ENCODE assay signal across 2 cellular contexts in the genomic region with DNA sequence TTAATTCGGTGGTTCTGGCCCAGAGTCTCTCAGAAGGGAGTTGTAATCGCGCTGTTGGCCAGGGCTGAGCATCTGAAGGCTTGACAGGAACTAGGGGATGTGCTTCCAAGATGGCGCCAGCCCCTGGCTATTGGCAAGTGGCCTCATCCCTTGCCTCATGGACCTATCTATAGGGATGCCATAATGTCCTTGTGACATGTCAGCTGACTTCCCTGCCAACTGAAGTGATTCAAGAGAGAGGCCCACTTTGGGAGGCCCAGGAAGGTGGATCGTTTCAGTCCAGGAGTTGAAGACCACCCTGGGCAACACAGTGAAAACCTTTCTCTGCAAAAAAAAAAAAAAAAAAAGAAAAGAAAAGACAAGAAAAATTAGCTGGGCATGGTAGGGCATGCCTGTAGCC.
A peak's percentile ranks its signal among the peaks of the same experiment; 100 is the strongest.
TF ChIP-seq lines count a peak whose summit lies in the region.

No MANE protein-coding gene starts in this region.

TF ChIP-seq in IMR-90, 13 proteins besides CTCF, POLR2A, EP300 and RAD21:
- TF ChIP-seq, protein P1, sequence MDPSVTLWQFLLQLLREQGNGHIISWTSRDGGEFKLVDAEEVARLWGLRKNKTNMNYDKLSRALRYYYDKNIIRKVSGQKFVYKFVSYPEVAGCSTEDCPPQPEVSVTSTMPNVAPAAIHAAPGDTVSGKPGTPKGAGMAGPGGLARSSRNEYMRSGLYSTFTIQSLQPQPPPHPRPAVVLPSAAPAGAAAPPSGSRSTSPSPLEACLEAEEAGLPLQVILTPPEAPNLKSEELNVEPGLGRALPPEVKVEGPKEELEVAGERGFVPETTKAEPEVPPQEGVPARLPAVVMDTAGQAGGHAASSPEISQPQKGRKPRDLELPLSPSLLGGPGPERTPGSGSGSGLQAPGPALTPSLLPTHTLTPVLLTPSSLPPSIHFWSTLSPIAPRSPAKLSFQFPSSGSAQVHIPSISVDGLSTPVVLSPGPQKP (IDR thresholded peaks at IDR 0.05; ENCODE audit: borderline replicate concordance, low read depth, low read length), result no peak
- no peak for TF ChIP-seq RFX5 (IDR thresholded peaks at IDR 0.05; ENCODE audit: low read depth, low read length)
- TF ChIP-seq FOS (IDR thresholded peaks at IDR 0.05; ENCODE audit: low read depth, low read length), result no peak
- TF ChIP-seq SMC3 (IDR thresholded peaks at IDR 0.05; ENCODE audit: low read depth, low read length), result no peak
- TF ChIP-seq, protein P2, sequence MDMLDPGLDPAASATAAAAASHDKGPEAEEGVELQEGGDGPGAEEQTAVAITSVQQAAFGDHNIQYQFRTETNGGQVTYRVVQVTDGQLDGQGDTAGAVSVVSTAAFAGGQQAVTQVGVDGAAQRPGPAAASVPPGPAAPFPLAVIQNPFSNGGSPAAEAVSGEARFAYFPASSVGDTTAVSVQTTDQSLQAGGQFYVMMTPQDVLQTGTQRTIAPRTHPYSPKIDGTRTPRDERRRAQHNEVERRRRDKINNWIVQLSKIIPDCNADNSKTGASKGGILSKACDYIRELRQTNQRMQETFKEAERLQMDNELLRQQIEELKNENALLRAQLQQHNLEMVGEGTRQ (IDR thresholded peaks at IDR 0.05; ENCODE audit: low read depth, low read length), result no peak
- no peak for TF ChIP-seq CHD1 (IDR thresholded peaks at IDR 0.05; ENCODE audit: low read depth, low read length)
- TF ChIP-seq CEBPB (IDR thresholded peaks at IDR 0.05; ENCODE audit: low read depth, low read length), result no peak
TF ChIP-seq in IMR-90: peak in this region for 0.

TF ChIP-seq in WTC11, 78 proteins besides CTCF, POLR2A, EP300 and RAD21:
- peak; percentile 79 for TF ChIP-seq ZNF317 (CRISPR knock-in tag; IDR thresholded peaks at IDR 0.05; ENCODE audit: borderline replicate concordance, low read depth)
- TF ChIP-seq, protein P3, sequence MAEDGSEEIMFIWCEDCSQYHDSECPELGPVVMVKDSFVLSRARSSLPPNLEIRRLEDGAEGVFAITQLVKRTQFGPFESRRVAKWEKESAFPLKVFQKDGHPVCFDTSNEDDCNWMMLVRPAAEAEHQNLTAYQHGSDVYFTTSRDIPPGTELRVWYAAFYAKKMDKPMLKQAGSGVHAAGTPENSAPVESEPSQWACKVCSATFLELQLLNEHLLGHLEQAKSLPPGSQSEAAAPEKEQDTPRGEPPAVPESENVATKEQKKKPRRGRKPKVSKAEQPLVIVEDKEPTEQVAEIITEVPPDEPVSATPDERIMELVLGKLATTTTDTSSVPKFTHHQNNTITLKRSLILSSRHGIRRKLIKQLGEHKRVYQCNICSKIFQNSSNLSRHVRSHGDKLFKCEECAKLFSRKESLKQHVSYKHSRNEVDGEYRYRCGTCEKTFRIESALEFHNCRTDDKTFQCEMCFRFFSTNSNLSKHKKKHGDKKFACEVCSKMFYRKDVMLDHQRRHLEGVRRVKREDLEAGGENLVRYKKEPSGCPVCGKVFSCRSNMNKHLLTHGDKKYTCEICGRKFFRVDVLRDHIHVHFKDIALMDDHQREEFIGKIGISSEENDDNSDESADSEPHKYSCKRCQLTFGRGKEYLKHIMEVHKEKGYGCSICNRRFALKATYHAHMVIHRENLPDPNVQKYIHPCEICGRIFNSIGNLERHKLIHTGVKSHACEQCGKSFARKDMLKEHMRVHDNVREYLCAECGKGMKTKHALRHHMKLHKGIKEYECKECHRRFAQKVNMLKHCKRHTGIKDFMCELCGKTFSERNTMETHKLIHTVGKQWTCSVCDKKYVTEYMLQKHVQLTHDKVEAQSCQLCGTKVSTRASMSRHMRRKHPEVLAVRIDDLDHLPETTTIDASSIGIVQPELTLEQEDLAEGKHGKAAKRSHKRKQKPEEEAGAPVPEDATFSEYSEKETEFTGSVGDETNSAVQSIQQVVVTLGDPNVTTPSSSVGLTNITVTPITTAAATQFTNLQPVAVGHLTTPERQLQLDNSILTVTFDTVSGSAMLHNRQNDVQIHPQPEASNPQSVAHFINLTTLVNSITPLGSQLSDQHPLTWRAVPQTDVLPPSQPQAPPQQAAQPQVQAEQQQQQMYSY (CRISPR knock-in tag; IDR thresholded peaks at IDR 0.05), result no peak
